Comparison of ENCODE assay signal across 20 cellular contexts in genomic region chr1:21537511-21537931, GRCh38. TPM values are rescaled to one million over a fixed set of nuclear protein-coding genes. Genes with fewer than 3 reads are reported as not detected.
A peak's percentile ranks its signal among the peaks of the same experiment; 100 is the strongest.
DNase-seq lines count a peak whose midpoint lies in the region; ATAC-seq and TF ChIP-seq lines count a peak whose summit lies in the region.
"Had no signal": no experiment of that assay in that cellular context is flagged by ENCODE, and none has a peak within 500 bp of the region (broad histone marks: within the 10 kb centered on the region; RNA-seq: fewer than 3 reads in every experiment).

No MANE protein-coding gene starts in this region.

- peaks cover 36% of the 10 kb centered on the region for H3K4me1 Mint-ChIP-seq in nephron

- H3K27me3 ChIP-seq in adrenal gland (no peaks in the 10 kb centered on the region), right cardiac atrium (ENCODE audit: control insufficient read depth, insufficient read depth) (no peaks in the 10 kb centered on the region), thyroid gland (no peaks in the 10 kb centered on the region)
- H3K27me3 ChIP-seq: BE2C, Peyer's patch had no signal

- H3K4me1 ChIP-seq in adrenal gland (replicated peaks in 1 of 2) (peaks cover 39 to 71% of the 10 kb centered on the region in 2 donors), right cardiac atrium (ENCODE audit: control insufficient read depth, insufficient read depth, low read length) (peaks cover 22% of the 10 kb centered on the region), thyroid gland (peaks cover 0 to 12% of the 10 kb centered on the region in 2 donors)
- H3K4me1 ChIP-seq: BE2C, Peyer's patch had no signal

- H3K9me3 ChIP-seq in adrenal gland (replicated peaks in 1 of 3) (no peaks in the 10 kb centered on the region), right cardiac atrium (ENCODE audit: control insufficient read depth, low read length) (no peaks in the 10 kb centered on the region), thyroid gland (no peaks in the 10 kb centered on the region)
- H3K9me3 ChIP-seq: BE2C, Peyer's patch had no signal

- in situ Hi-C loops in GM13977 (cut with MboI; ENCODE audit: low pct_unique_long_range_greater_than_20kb, low sequenced_read_pairs, unreplicated experiment) = no loop called here

- ATAC-seq in right cardiac atrium (peak; percentile 45 to 56), GM18519 (IDR thresholded peaks at IDR 0.05; ENCODE audit: low FRiP score, unreplicated experiment) (no peak), HG03139 (IDR thresholded peaks at IDR 0.05; ENCODE audit: unreplicated experiment) (no peak)

- H3K27me3 Mint-ChIP-seq in nephron (ENCODE audit: low read depth) = peaks cover 22% of the 10 kb centered on the region

- DNase-seq in adrenal gland (peak; percentile 90 to 97 (median 96)), right cardiac atrium (peak; percentile 81 to 90 (median 90)), thyroid gland (peak; percentile 74 to 77), GM13977 (ENCODE audit: low spot score) (no peak), GM10248 (ENCODE audit: extremely low spot score) (no peak)
- DNase-seq: activated CD4-positive, alpha-beta T cell treated with anti-CD3 and anti-CD28 coated beads, Interleukin-2, amount 50 U/mL, for 1 hour; activated naive CD4-positive, alpha-beta T cell treated with anti-CD3 and anti-CD28 coated beads for 36 hours; activated T-cell treated with anti-CD3 and anti-CD28 coated beads for 4 hours; BE2C; DMS 273 treated with DMSO at 0.1 percent for 48 hours; kidney glomerular epithelial cell; NCI-H1105; NCI-H69; Peyer's patch; stimulated activated CD4-positive, alpha-beta T cell treated with anti-CD3 and anti-CD28 coated beads, Interleukin-1b, Interleukin-23, amount 100 ng/mL, for 48 hours had no signal

- 9 to 17% (median 15%) methylated on average over 10 to 12 of the region's 12 CpGs for WGBS in adrenal gland, 4 donors
- 20% methylated on average over 12 of the region's 12 CpGs for WGBS in right cardiac atrium
- 29 to 34% methylated on average over 7 to 9 of the region's 12 CpGs for WGBS in thyroid gland, 2 donors

- CTCF ChIA-PET in GM10248 (lab: Yijun Ruan, JAX) = no interaction called here

- intact Hi-C loops in adrenal gland (cut with DNase I) = no loop called here
- intact Hi-C loops in right cardiac atrium (cut with DNase I) = no loop called here
- intact Hi-C loops in thyroid gland (cut with DNase I) = no loop called here

- no peaks in the 10 kb centered on the region for H3K36me3 Mint-ChIP-seq in nephron (ENCODE audit: low read depth)
- H3K36me3 Mint-ChIP-seq: brain had no signal

- H3K4me3 Mint-ChIP-seq in nephron = no peak overlapping the region
- H3K4me3 Mint-ChIP-seq: activated naive CD4-positive, alpha-beta T cell treated with anti-CD3 and anti-CD28 coated beads for 36 hours; brain had no signal

- H3K27ac ChIP-seq in adrenal gland = peak overlapping the region; percentile 92 to 99 (median 94)
- peak overlapping the region; percentile 95 for H3K27ac ChIP-seq in right cardiac atrium (ENCODE audit: low read length)
- no peak overlapping the region for H3K27ac ChIP-seq in thyroid gland
- H3K27ac ChIP-seq: KMS-11 had no signal

- H3K36me3 ChIP-seq in adrenal gland (replicated peaks in 1 of 2) (no peaks in the 10 kb centered on the region), thyroid gland (no peaks in the 10 kb centered on the region)
- H3K36me3 ChIP-seq: BE2C, Peyer's patch had no signal

- TF ChIP-seq CTCF in adrenal gland (IDR thresholded peaks at IDR 0.05) = no peak
- TF ChIP-seq CTCF in nephron (IDR thresholded peaks at IDR 0.05; ENCODE audit: unreplicated experiment in 3 of 3) = no peak
- TF ChIP-seq CTCF in thyroid gland (IDR thresholded peaks at IDR 0.05) = no peak
- TF ChIP-seq CTCF in GM13977 (IDR thresholded peaks at IDR 0.05; ENCODE audit: extremely low read depth, insufficient read depth, missing control alignments) = no peak
- TF ChIP-seq CTCF in GM10248 (IDR thresholded peaks at IDR 0.05; ENCODE audit: control extremely low read depth, extremely low read depth, low read depth, missing control alignments) = no peak

- H3K9me3 Mint-ChIP-seq in nephron = no peaks in the 10 kb centered on the region
- H3K9me3 Mint-ChIP-seq: activated naive CD4-positive, alpha-beta T cell treated with anti-CD3 and anti-CD28 coated beads for 36 hours had no signal

- peak overlapping the region in 2 of 3 experiments; percentile 17 to 72 for H3K27ac Mint-ChIP-seq in nephron
- H3K27ac Mint-ChIP-seq: activated naive CD4-positive, alpha-beta T cell treated with anti-CD3 and anti-CD28 coated beads for 36 hours had no signal

- POLR2A ChIA-PET in GM10248 (lab: Yijun Ruan, JAX) = no interaction called here

- peak in 1 of 2 donors; percentile 56 for TF ChIP-seq POLR2A in adrenal gland (IDR thresholded peaks at IDR 0.05)
- no peak for TF ChIP-seq POLR2A in thyroid gland (IDR thresholded peaks at IDR 0.05)

- H3K4me3 ChIP-seq in adrenal gland (no peak overlapping the region), right cardiac atrium (ENCODE audit: low read length) (no peak overlapping the region), thyroid gland (replicated peaks in 1 of 3) (no peak overlapping the region)
- H3K4me3 ChIP-seq: Peyer's patch had no signal

RNA-seq across cellular contexts. Expression of gene ALPL, which starts 28.3 kb away (rescaled TPM):
- total RNA-seq in adrenal gland (100 to 1,000 TPM in 2 of 8 donors, 10 to 100 TPM in 6; 21.9 to 752 (median 62.9) TPM), right cardiac atrium (10 to 100 TPM; 10.1 to 32.1 (median 15.9) TPM), thyroid gland (10 to 100 TPM in 1 of 4 donors, 1 to 10 TPM in 3; 4.0 to 15.6 (median 4.5) TPM)
- polyA plus RNA-seq in adrenal gland (100 to 1,000 TPM in 2 of 3 donors, 10 to 100 TPM in 1; 74.7 to 338 (median 147) TPM), right cardiac atrium (14.1 TPM)
- total RNA-seq: activated naive CD4-positive, alpha-beta T cell treated with anti-CD3 and anti-CD28 coated beads for 36 hours had no signal

Comparison
In these comparisons a context has a peak if more than half of its experiments do, and no peak if none do; other contexts are left out.
1. DNase-seq: peak in adrenal gland (7 of 7), right cardiac atrium (3 of 3) and thyroid gland (2 of 2); none in GM13977 (single experiment) and GM10248 (single experiment).
2. H3K27ac ChIP-seq: peak in adrenal gland (5 of 5) and right cardiac atrium (single experiment); none in thyroid gland (0 of 3).
3. ATAC-seq: peak in right cardiac atrium (2 of 2); none in GM18519 (single experiment) and HG03139 (single experiment).